Comparison of ENCODE assay signal across 37 cellular contexts in genomic region chr18:54191352-54191751, GRCh38. TPM values are rescaled to one million over a fixed set of nuclear protein-coding genes. Genes with fewer than 3 reads are reported as not detected.
DNase-seq lines count a peak whose midpoint lies in the region; ATAC-seq, FAIRE-seq and TF ChIP-seq lines count a peak whose summit lies in the region.
"Had no signal": no experiment of that assay in that cellular context is flagged by ENCODE, and none has a peak within 500 bp of the region (broad histone marks: within the 10 kb centered on the region; RNA-seq: fewer than 3 reads in every experiment).

No MANE protein-coding gene starts in this region.

- DNase-seq in natural killer cell (no peak), keratinocyte (ENCODE audit: low read depth, low spot score) (no peak), NCI-H1436 (lab: John Stamatoyannopoulos, UW) (no peak), transverse colon (no peak)
- DNase-seq in natural killer cell treated with Interleukin-12 subunit alpha and Interleukin-12 subunit beta and Interleukin-15 and Interleukin-18, amount 100 ng/mL, for 72 hours (ENCODE audit: low spot score): no peak
- DNase-seq in effector memory CD8-positive, alpha-beta T cell: no peak
- DNase-seq: activated CD4-positive, alpha-beta T cell treated with anti-CD3 and anti-CD28 coated beads, Interleukin-2, amount 50 U/mL, for 4 hours; activated CD4-positive, CD25-positive, alpha-beta regulatory T cell; activated CD8-positive, alpha-beta memory T cell treated with anti-CD3 and anti-CD28 coated beads, Interleukin-2, amount 10 ng/mL, durations not matched to agents 7 days and 5 days; activated gamma-delta T cell; activated naive CD8-positive, alpha-beta T cell treated with anti-CD3 and anti-CD28 coated beads for 36 hours; activated T-cell treated with anti-CD3 and anti-CD28 coated beads, Interleukin-2, amount 50 U/mL, for 4 hours; anterior cingulate cortex; DND-41; effector CD4-positive, alpha-beta T cell; erythroblast; foreskin fibroblast; HCEC 1CT; heart left ventricle; IMR-90; left cardiac atrium; NCI-H1048; NCI-H1694 treated with DMSO at 0.1 percent for 48 hours; NCI-H446 treated with DMSO at 0.1 percent for 48 hours; NCI-H774; pancreas; retina; stimulated activated naive CD4-positive, alpha-beta T cell treated with Interleukin-2 at 50 U/mL for 16 hours had no signal

- no peaks in the 10 kb centered on the region for H3K9me3 Mint-ChIP-seq in natural killer cell
- H3K9me3 Mint-ChIP-seq in natural killer cell treated with Interleukin-12 subunit alpha and Interleukin-12 subunit beta and Interleukin-15 and Interleukin-18, amount 100 ng/mL, for 72 hours: no peaks in the 10 kb centered on the region
- no peaks in the 10 kb centered on the region for H3K9me3 Mint-ChIP-seq in effector memory CD8-positive, alpha-beta T cell
- H3K9me3 Mint-ChIP-seq: activated naive CD8-positive, alpha-beta T cell treated with anti-CD3 and anti-CD28 coated beads for 36 hours; activated T-cell treated with anti-CD3 and anti-CD28 coated beads, Interleukin-2, amount 50 U/mL, for 4 hours; neural crest cell had no signal

- no peaks in the 10 kb centered on the region for H3K27me3 Mint-ChIP-seq in natural killer cell (ENCODE audit: low read depth in 2 of 2)
- no peaks in the 10 kb centered on the region for H3K27me3 Mint-ChIP-seq in natural killer cell treated with Interleukin-12 subunit alpha and Interleukin-12 subunit beta and Interleukin-15 and Interleukin-18, amount 100 ng/mL, for 72 hours
- H3K27me3 Mint-ChIP-seq in effector memory CD8-positive, alpha-beta T cell: no peaks in the 10 kb centered on the region
- H3K27me3 Mint-ChIP-seq: activated CD8-positive, alpha-beta memory T cell treated with anti-CD3 and anti-CD28 coated beads, Interleukin-2, amount 10 ng/mL, durations not matched to agents 7 days and 5 days; activated naive CD8-positive, alpha-beta T cell treated with anti-CD3 and anti-CD28 coated beads for 36 hours had no signal

- TF ChIP-seq EP300 in transverse colon (IDR thresholded peaks at IDR 0.05; ENCODE audit: low read depth): no peak

- H3K36me3 ChIP-seq in keratinocyte (ENCODE audit: control insufficient read depth in 2 of 2, extremely low read depth in 1 of 2, insufficient read depth in 2 of 2, low read length in 2 of 2): peaks cover 3 to 16% of the 10 kb centered on the region in 2 experiments
- peaks cover 0 to 12% (median 0%) of the 10 kb centered on the region in 4 donors for H3K36me3 ChIP-seq in transverse colon

- FAIRE-seq in keratinocyte (lab: Jason Lieb, UNC): peak; percentile 36
- FAIRE-seq: A204.1, colon, GM18507, pancreas had no signal

- no peak for TF ChIP-seq CTCF in natural killer cell (IDR thresholded peaks at IDR 0.05)
- TF ChIP-seq CTCF in keratinocyte (optimal IDR thresholded peaks at IDR 0.05 in 1 of 3, IDR thresholded peaks at IDR 0.05 in 1 of 3, conservative IDR thresholded peaks at IDR 0.05 in 1 of 3; ENCODE audit: extremely low read depth in 1 of 3, insufficient read depth in 2 of 3, low read length in 3 of 3): no peak
- TF ChIP-seq CTCF in transverse colon (IDR thresholded peaks at IDR 0.05): no peak

- ATAC-seq in natural killer cell (no peak), GM18909 (IDR thresholded peaks at IDR 0.05; ENCODE audit: poor library complexity, unreplicated experiment) (no peak), GM21423 (IDR thresholded peaks at IDR 0.05; ENCODE audit: unreplicated experiment) (no peak)
- no peak for ATAC-seq in natural killer cell treated with Interleukin-12 subunit alpha and Interleukin-12 subunit beta and Interleukin-15 and Interleukin-18, amount 100 ng/mL, for 72 hours
- no peak for ATAC-seq in effector memory CD8-positive, alpha-beta T cell (replicated peaks)
- ATAC-seq: activated CD8-positive, alpha-beta memory T cell treated with anti-CD3 and anti-CD28 coated beads, Interleukin-2, amount 10 ng/mL, durations not matched to agents 7 days and 5 days; activated T-cell treated with anti-CD3 and anti-CD28 coated beads, Interleukin-2, amount 50 U/mL, for 4 hours; heart left ventricle; left cardiac atrium; pancreas had no signal

- H3K27me3 ChIP-seq in keratinocyte (ENCODE audit: control insufficient read depth, extremely low read depth, insufficient read depth, low read length): no peaks in the 10 kb centered on the region
- H3K27me3 ChIP-seq in transverse colon: no peaks in the 10 kb centered on the region
- H3K27me3 ChIP-seq: cardiac muscle cell, heart left ventricle, pancreas, SJSA1, suprapubic skin had no signal

- intact Hi-C loops in natural killer cell (cut with micrococcal nuclease) (no loop called here), transverse colon (cut with DNase I; ENCODE audit: low total_unique reads) (no loop called here)

- H3K4me3 ChIP-seq in keratinocyte (ENCODE audit: control insufficient read depth in 2 of 3, extremely low read depth in 1 of 3, insufficient read depth in 2 of 3, low read depth in 1 of 3, low read length in 3 of 3) (no peak overlapping the region), transverse colon (no peak overlapping the region)
- H3K4me3 ChIP-seq: cardiac muscle cell, heart left ventricle, pancreas, SJSA1, suprapubic skin had no signal

- peaks cover 67% of the 10 kb centered on the region for H3K79me2 ChIP-seq in keratinocyte (ENCODE audit: control insufficient read depth, insufficient read depth, low read length)

- in situ Hi-C loops in transverse colon (cut with MboI; ENCODE audit: low pct_ligation_motif_present in 1 of 4, low pct_unique_long_range_greater_than_20kb in 1 of 4, low sequenced_read_pairs in 3 of 4): no loop called here

- TF ChIP-seq POLR2A in transverse colon (IDR thresholded peaks at IDR 0.05): no peak

- peaks cover 1% of the 10 kb centered on the region for H3K9me1 ChIP-seq in keratinocyte (ENCODE audit: control insufficient read depth, extremely low read depth, insufficient read depth, low read length)

- peak overlapping the region; percentile 50 for H3K4me2 ChIP-seq in keratinocyte (ENCODE audit: control insufficient read depth, extremely low read depth, insufficient read depth, low read depth, low read length)

- H2AFZ ChIP-seq in keratinocyte (ENCODE audit: control insufficient read depth, low read length): no peak overlapping the region

- no peaks in the 10 kb centered on the region for H4K20me1 ChIP-seq in keratinocyte (ENCODE audit: control insufficient read depth, extremely low read depth, insufficient read depth, low read length)

- H3K9ac ChIP-seq in keratinocyte (ENCODE audit: control insufficient read depth, extremely low read depth, insufficient read depth, low read length): no peak overlapping the region

- H3K4me3 Mint-ChIP-seq in natural killer cell: no peak overlapping the region
- H3K4me3 Mint-ChIP-seq in natural killer cell treated with Interleukin-12 subunit alpha and Interleukin-12 subunit beta and Interleukin-15 and Interleukin-18, amount 100 ng/mL, for 72 hours: no peak overlapping the region
- no peak overlapping the region for H3K4me3 Mint-ChIP-seq in effector memory CD8-positive, alpha-beta T cell
- H3K4me3 Mint-ChIP-seq: activated CD8-positive, alpha-beta memory T cell treated with anti-CD3 and anti-CD28 coated beads, Interleukin-2, amount 10 ng/mL, durations not matched to agents 7 days and 5 days; activated naive CD8-positive, alpha-beta T cell treated with anti-CD3 and anti-CD28 coated beads for 36 hours; activated T-cell treated with anti-CD3 and anti-CD28 coated beads, Interleukin-2, amount 50 U/mL, for 4 hours; neural crest cell had no signal

- H3K4me1 ChIP-seq in keratinocyte (ENCODE audit: control insufficient read depth, extremely low read depth, insufficient read depth, low read length) (peaks cover 29% of the 10 kb centered on the region), transverse colon (peaks cover 0 to 7% (median 0%) of the 10 kb centered on the region in 4 donors)
- H3K4me1 ChIP-seq: heart left ventricle, SJSA1 had no signal

- H3K27ac Mint-ChIP-seq in natural killer cell: peak overlapping the region; percentile 19 to 41
- H3K27ac Mint-ChIP-seq in natural killer cell treated with Interleukin-12 subunit alpha and Interleukin-12 subunit beta and Interleukin-15 and Interleukin-18, amount 100 ng/mL, for 72 hours: no peak overlapping the region
- peak overlapping the region; percentile 5 to 30 for H3K27ac Mint-ChIP-seq in effector memory CD8-positive, alpha-beta T cell
- H3K27ac Mint-ChIP-seq: activated CD8-positive, alpha-beta memory T cell treated with anti-CD3 and anti-CD28 coated beads, Interleukin-2, amount 10 ng/mL, durations not matched to agents 7 days and 5 days; activated naive CD8-positive, alpha-beta T cell treated with anti-CD3 and anti-CD28 coated beads for 36 hours had no signal

- H3K27ac ChIP-seq in keratinocyte (ENCODE audit: control insufficient read depth, insufficient read depth, low read length) (peak overlapping the region; percentile 46), transverse colon (no peak overlapping the region)
- H3K27ac ChIP-seq: cardiac muscle cell, heart left ventricle, pancreas, SJSA1, suprapubic skin had no signal

- H3K9me3 ChIP-seq in keratinocyte (ENCODE audit: control insufficient read depth, low read depth, low read length) (no peaks in the 10 kb centered on the region), transverse colon (no peaks in the 10 kb centered on the region)
- H3K9me3 ChIP-seq: heart left ventricle, pancreas, SJSA1, suprapubic skin had no signal

- dilution Hi-C loops in keratinocyte (cut with MboI; ENCODE audit: extremely low pct_ligation_motif_present, low sequenced_read_pairs): no loop called here

- H3K4me1 Mint-ChIP-seq in natural killer cell: peaks cover 5 to 10% of the 10 kb centered on the region in 2 donors
- peaks cover under 1 to 4% of the 10 kb centered on the region in 2 donors for H3K4me1 Mint-ChIP-seq in natural killer cell treated with Interleukin-12 subunit alpha and Interleukin-12 subunit beta and Interleukin-15 and Interleukin-18, amount 100 ng/mL, for 72 hours (ENCODE audit: low read depth in 2 of 2)
- peaks cover 0 to 17% of the 10 kb centered on the region in 2 donors for H3K4me1 Mint-ChIP-seq in effector memory CD8-positive, alpha-beta T cell (ENCODE audit: low read depth in 2 of 2)
- H3K4me1 Mint-ChIP-seq: activated CD8-positive, alpha-beta memory T cell treated with anti-CD3 and anti-CD28 coated beads, Interleukin-2, amount 10 ng/mL, durations not matched to agents 7 days and 5 days; neural crest cell had no signal

- H3K36me3 Mint-ChIP-seq in natural killer cell: peaks cover 13% of the 10 kb centered on the region
- peaks cover 12% of the 10 kb centered on the region for H3K36me3 Mint-ChIP-seq in natural killer cell treated with Interleukin-12 subunit alpha and Interleukin-12 subunit beta and Interleukin-15 and Interleukin-18, amount 100 ng/mL, for 72 hours
- H3K36me3 Mint-ChIP-seq in effector memory CD8-positive, alpha-beta T cell (ENCODE audit: insufficient read depth): peaks cover 13% of the 10 kb centered on the region

RNA-seq across cellular contexts. Expression of gene MBD2, which starts 33.1 kb away (rescaled TPM):
- 100 to 1,000 TPM in 1 of 3 donors, 10 to 100 TPM in 2; 74.8 to 107 (median 92.3) TPM for total RNA-seq in natural killer cell
- total RNA-seq in natural killer cell treated with Interleukin-12 subunit alpha and Interleukin-12 subunit beta and Interleukin-15 and Interleukin-18, amount 100 ng/mL, for 72 hours: 100 to 1,000 TPM; 149 to 211 TPM
- 45.4 to 212 TPM (median 80.1 TPM) in 3 replicates for polyA plus RNA-seq in keratinocyte
- polyA plus RNA-seq in keratinocyte (2011; ENCODE audit: low read depth): 220 TPM
- 46.4 and 76.9 TPM in 2 replicates for polyA plus RNA-seq in keratinocyte (2011; cell fraction: cytosol; rRNA removed)
- 42.6 and 55.9 TPM in 2 replicates for polyA plus RNA-seq in keratinocyte (2011; cell fraction: nucleus; rRNA removed)
- 37.7 and 50.0 TPM in 2 replicates for polyA plus RNA-seq in keratinocyte (2012; ENCODE audit: low replicate concordance)
- polyA minus RNA-seq in keratinocyte: 18.3 to 65.2 TPM (median 48.8 TPM) in 3 replicates
- 155 TPM for polyA minus RNA-seq in keratinocyte (2011; cell fraction: cytosol; rRNA and poly(A)+ RNA removed)
- 16.7 and 22.9 TPM in 2 replicates for polyA minus RNA-seq in keratinocyte (2011; cell fraction: nucleus; rRNA and poly(A)+ RNA removed)
- total RNA-seq in transverse colon: 10 to 100 TPM; 26.9 to 62.1 (median 35.9) TPM

Comparison
In these comparisons a context has a peak if more than half of its experiments do, and no peak if none do; other contexts are left out.
1. H3K27ac Mint-ChIP-seq: peak in natural killer cell (2 of 2) and effector memory CD8-positive, alpha-beta T cell (2 of 2); none in natural killer cell treated with Interleukin-12 subunit alpha and Interleukin-12 subunit beta and Interleukin-15 and Interleukin-18, amount 100 ng/mL, for 72 hours (0 of 2).